Comparison of ENCODE assay signal across 9 cellular contexts in genomic region chr11:118907749-118908106, GRCh38. TPM values are rescaled to one million over a fixed set of nuclear protein-coding genes. Genes with fewer than 3 reads are reported as not detected.
DNase-seq lines count a peak whose midpoint lies in the region; ATAC-seq and TF ChIP-seq lines count a peak whose summit lies in the region.
"Had no signal": no experiment of that assay in that cellular context is flagged by ENCODE, and none has a peak within 500 bp of the region (broad histone marks: within the 10 kb centered on the region; RNA-seq: fewer than 3 reads in every experiment).

No MANE protein-coding gene starts in this region.

- no peak overlapping the region for H3K27ac Mint-ChIP-seq in nephron progenitor cell

- H3K36me3 ChIP-seq in HUES64 (ENCODE audit: insufficient read depth, low read length) (peaks cover 44% of the 10 kb centered on the region), duodenal mucosa (ENCODE audit: control insufficient read depth in 1 of 2, insufficient read depth in 2 of 2, low read length in 2 of 2) (peaks cover 0 to 46% of the 10 kb centered on the region in 2 donors)

- H3K36me3 Mint-ChIP-seq in nephron progenitor cell (ENCODE audit: low read depth) = peaks cover 5% of the 10 kb centered on the region

- WGBS in HUES64 = 34% methylated on average over 5 of the region's 5 CpGs

- POLR2A ChIA-PET in AG04449 (lab: Yijun Ruan, JAX) = interaction anchor here (0.7 to 3.7 kb wide), 2 partner anchors 10 to 21 kb away, joined by 3 to 43 read pairs; no protein-coding TSS in a partner anchor

- H3K4me1 ChIP-seq in HUES64 (ENCODE audit: insufficient read depth, low read length) = peaks cover 37% of the 10 kb centered on the region
- H3K4me1 ChIP-seq in duodenal mucosa (ENCODE audit: control insufficient read depth in 1 of 2, insufficient read depth in 2 of 2, low read length in 2 of 2) = peaks cover 39 to 46% of the 10 kb centered on the region in 2 donors

- H3K9ac ChIP-seq in HUES64 (ENCODE audit: low read depth, low read length) = no peak overlapping the region
- H3K9ac ChIP-seq in duodenal mucosa (ENCODE audit: low read depth in 1 of 2, low read length in 2 of 2) = peak overlapping the region; percentile 32 to 40

- H3K4me1 Mint-ChIP-seq in nephron progenitor cell = peaks cover 48% of the 10 kb centered on the region

- no peaks in the 10 kb centered on the region for H3K27me3 ChIP-seq in HUES64 (ENCODE audit: insufficient read depth, low read length)
- no peaks in the 10 kb centered on the region for H3K27me3 ChIP-seq in duodenal mucosa (ENCODE audit: control insufficient read depth in 1 of 2, insufficient read depth in 2 of 2, low read length in 2 of 2)

- TF ChIP-seq CTCF in AG04449 (IDR thresholded peaks at IDR 0.05; ENCODE audit: insufficient read depth, low read length, missing control alignments) = no peak
- TF ChIP-seq CTCF in nephron progenitor cell (IDR thresholded peaks at IDR 0.05) = no peak

- no peak for DNase-seq in AG04449 (ENCODE audit: low read depth, low spot score)
- no peak for DNase-seq in nephron progenitor cell
- DNase-seq in DMS53 treated with DMSO at 0.1 percent for 48 hours (lab: John Stamatoyannopoulos, UW; ENCODE audit: unreplicated experiment) = no peak
- DNase-seq in kidney tubule cell (ENCODE audit: low spot score) = no peak
- DNase-seq in HPDE6-E6E7 (ENCODE audit: extremely low spot score) = no peak

- H3K27ac ChIP-seq in HUES64 (ENCODE audit: low read depth, low read length) (peak overlapping the region; percentile 15; the same call in 1 of the 2 replicates), duodenal mucosa (ENCODE audit: low read depth, low read length) (no peak overlapping the region)

- no peaks in the 10 kb centered on the region for H3K27me3 Mint-ChIP-seq in nephron progenitor cell (ENCODE audit: low read depth, poor library complexity)

- ATAC-seq in HG03175 (IDR thresholded peaks at IDR 0.05; ENCODE audit: unreplicated experiment) = no peak

- H3K9me3 Mint-ChIP-seq in nephron progenitor cell = no peaks in the 10 kb centered on the region

- H3K9me3 ChIP-seq in HUES64 (ENCODE audit: insufficient read depth, low read depth, low read length) (no peaks in the 10 kb centered on the region), duodenal mucosa (ENCODE audit: control insufficient read depth in 1 of 2, low read length in 2 of 2) (no peaks in the 10 kb centered on the region)
- H3K9me3 ChIP-seq: neutrophil had no signal

- peak overlapping the region; percentile 64 for H3K4me3 Mint-ChIP-seq in nephron progenitor cell

- CTCF ChIA-PET in AG04449 (lab: Yijun Ruan, JAX) = interaction anchor here (0.9 to 8.5 kb wide), 3 partner anchors 29 to 218 kb away, joined by 3 to 71 read pairs (median 12); partner anchors contain the start of gene UPK2

- peak overlapping the region; percentile 46 for H3K4me3 ChIP-seq in AG04449 (ENCODE audit: low read depth, low read length)
- peak overlapping the region; percentile 17 for H3K4me3 ChIP-seq in HUES64 (ENCODE audit: low read length)
- H3K4me3 ChIP-seq in duodenal mucosa (ENCODE audit: low read depth in 1 of 2, low read length in 2 of 2) = no peak overlapping the region

RNA-seq across cellular contexts. Expression of gene BCL9L, which starts 18.0 kb away (rescaled TPM):
- polyA plus RNA-seq in HUES64 (2013, experiment 1 of 2) = 21.5 TPM
- polyA plus RNA-seq in HUES64 (2013, experiment 2 of 2) = 21.7 TPM

RNA-seq across cellular contexts. Expression of gene CXCR5, which starts 24.0 kb away (rescaled TPM):
- not detected for polyA plus RNA-seq in HUES64 (2013, experiment 1 of 2)
- not detected for polyA plus RNA-seq in HUES64 (2013, experiment 2 of 2)

RNA-seq across cellular contexts. Expression of gene UPK2, which starts 48.4 kb away (rescaled TPM):
- not detected for polyA plus RNA-seq in HUES64 (2013, experiment 1 of 2)
- not detected for polyA plus RNA-seq in HUES64 (2013, experiment 2 of 2)

Comparison
In these comparisons a context has a peak if more than half of its experiments do, and no peak if none do; other contexts are left out.
1. H3K4me3 ChIP-seq: peak in AG04449 (single experiment) and HUES64 (single experiment); none in duodenal mucosa (0 of 2).